ENCODE assay signal across 22 cellular contexts in the genomic region with DNA sequence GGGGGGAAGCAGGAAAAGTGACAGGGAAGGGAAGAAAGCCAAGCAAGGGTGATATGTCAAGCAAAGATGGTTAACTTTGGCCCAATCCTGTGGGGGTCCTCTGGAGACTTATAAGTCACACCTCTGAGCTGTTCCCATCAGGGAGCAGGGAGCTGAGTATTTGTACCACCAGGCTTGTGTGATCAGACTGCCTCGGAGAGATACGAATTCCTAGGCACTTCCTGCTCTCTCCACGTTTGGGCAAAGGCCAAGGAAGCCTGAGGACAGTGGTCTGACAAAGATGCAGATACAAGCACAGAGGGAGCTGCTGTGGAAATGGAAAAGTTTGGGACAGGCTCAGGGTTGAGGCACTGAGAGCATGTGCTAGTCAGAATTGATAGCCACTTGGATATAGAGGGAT. TPM values are rescaled to one million over a fixed set of nuclear protein-coding genes. Genes with fewer than 3 reads are reported as not detected.
DNase-seq lines count a peak whose midpoint lies in the region; ATAC-seq, FAIRE-seq and TF ChIP-seq lines count a peak whose summit lies in the region.
"Had no signal": no experiment of that assay in that cellular context is flagged by ENCODE, and none has a peak within 500 bp of the region (broad histone marks: within the 10 kb centered on the region; RNA-seq: fewer than 3 reads in every experiment).

No MANE protein-coding gene starts in this region.

- TF ChIP-seq POLR2A in A549 (IDR thresholded peaks at IDR 0.05; ENCODE audit: low read length) = no peak
- no peak for TF ChIP-seq POLR2A in heart left ventricle (IDR thresholded peaks at IDR 0.05)

- peaks cover 32% of the 10 kb centered on the region for H3K4me1 ChIP-seq in A549
- H3K4me1 ChIP-seq in foreskin keratinocyte = peaks cover 23% of the 10 kb centered on the region
- peaks cover 0 to 2% (median 0%) of the 10 kb centered on the region in 12 donors for H3K4me1 ChIP-seq in heart left ventricle
- H3K4me1 ChIP-seq: gastrocnemius medialis had no signal

- intact Hi-C loops in heart left ventricle (cut with DNase I) = loop anchor here in 1 of 10 donors (10.0 kb wide), 1 partner anchor 377 kb away; no protein-coding TSS in a partner anchor

- TF ChIP-seq CTCF in A549 (IDR thresholded peaks at IDR 0.05) = no peak
- no peak for TF ChIP-seq CTCF in HFFc6 (IDR thresholded peaks at IDR 0.05)
- no peak for TF ChIP-seq CTCF in foreskin keratinocyte (conservative IDR thresholded peaks at IDR 0.05)
- no peak for TF ChIP-seq CTCF in heart left ventricle (IDR thresholded peaks at IDR 0.05)

- DNase-seq in A549 (ENCODE audit: low read depth in 1 of 2, low spot score in 1 of 2) (no peak), HFFc6 (no peak), amniotic epithelial cell (ENCODE audit: low read depth) (peak; percentile 21), foreskin keratinocyte (peak in 1 of 2 donors; percentile 29), DMS 273 treated with DMSO at 0.1 percent for 48 hours (lab: John Stamatoyannopoulos, UW) (no peak), NCI-H1694 (lab: John Stamatoyannopoulos, UW) (no peak), heart left ventricle (no peak)
- DNase-seq: activated CD4-positive, alpha-beta T cell treated with anti-CD3 and anti-CD28 coated beads for 1 hour; CD8-positive, alpha-beta T cell; DND-41; endodermal cell; gastrocnemius medialis; NCI-H1417 treated with DMSO at 0.1 percent for 48 hours; NCI-H748 treated with DMSO at 0.1 percent for 48 hours; right cardiac atrium; stimulated activated CD4-positive, alpha-beta T cell treated with anti-CD3 and anti-CD28 coated beads, Interleukin-15, amount 100 ng/mL, for 24 hours; stimulated activated naive CD4-positive, alpha-beta T cell had no signal

- H3K4me3 Mint-ChIP-seq in HFFc6 = peak overlapping the region; percentile 13; the same call in 1 of the 2 replicates
- H3K4me3 Mint-ChIP-seq: CD8-positive, alpha-beta T cell; endodermal cell had no signal

- no peaks in the 10 kb centered on the region for H3K36me3 ChIP-seq in heart left ventricle
- H3K36me3 ChIP-seq: gastrocnemius medialis, tibial nerve had no signal

- H3K27me3 ChIP-seq in foreskin keratinocyte (no peaks in the 10 kb centered on the region), heart left ventricle (no peaks in the 10 kb centered on the region)
- H3K27me3 ChIP-seq: gastrocnemius medialis, tibial nerve had no signal

- POLR2A ChIA-PET in A549 (lab: Yijun Ruan, JAX) = no interaction called here

- H3K4me1 Mint-ChIP-seq in HFFc6 (ENCODE audit: low read depth) = peaks cover 49% of the 10 kb centered on the region

- TF ChIP-seq EP300 in A549 (IDR thresholded peaks at IDR 0.05) = no peak

- no peak for TF ChIP-seq RAD21 in A549 (conservative IDR thresholded peaks at IDR 0.05 in 1 of 2, IDR thresholded peaks at IDR 0.05 in 1 of 2)

- ATAC-seq in A549 = no peak
- ATAC-seq in foreskin keratinocyte = no peak
- ATAC-seq in HG03039 (IDR thresholded peaks at IDR 0.05; ENCODE audit: unreplicated experiment) = no peak
- no peak for ATAC-seq in heart left ventricle
- ATAC-seq: CD8-positive, alpha-beta T cell; gastrocnemius medialis; right cardiac atrium had no signal

- H3K27ac Mint-ChIP-seq in HFFc6 = peak overlapping the region; percentile 66
- H3K27ac Mint-ChIP-seq: CD8-positive, alpha-beta T cell; endodermal cell had no signal

- H3K4me3 ChIP-seq in A549 (no peak overlapping the region), heart left ventricle (no peak overlapping the region)
- H3K4me3 ChIP-seq: gastrocnemius medialis, SK-N-MC, tibial nerve had no signal

- CTCF ChIA-PET in A549 (lab: Yijun Ruan, JAX) = no interaction called here

- H3K9me3 ChIP-seq in A549 = peaks cover 6% of the 10 kb centered on the region; the same call in 2 of the 3 replicates
- no peaks in the 10 kb centered on the region for H3K9me3 ChIP-seq in heart left ventricle
- H3K9me3 ChIP-seq: gastrocnemius medialis had no signal

- 89% methylated on average over 3 of the region's 3 CpGs for WGBS in A549 (ENCODE audit: missing lambda C conversion rate)
- 17 to 36% (median 28%) methylated on average over 3 of the region's 3 CpGs for WGBS in heart left ventricle, 4 donors

- no peaks in the 10 kb centered on the region for H3K9me3 Mint-ChIP-seq in HFFc6
- H3K9me3 Mint-ChIP-seq: CD8-positive, alpha-beta T cell had no signal

- peak overlapping the region; percentile 94; the same call in 2 of the 3 replicates for H3K4me2 ChIP-seq in A549

- H3K27me3 Mint-ChIP-seq in HFFc6 (ENCODE audit: insufficient read depth) = no peaks in the 10 kb centered on the region; the same call in 1 of the 2 replicates

- no peak for FAIRE-seq in A549 (lab: Jason Lieb, UNC)
- FAIRE-seq: A204.1, GM19239 had no signal

- H3K36me3 Mint-ChIP-seq in HFFc6 (ENCODE audit: low read depth) = peaks cover 5% of the 10 kb centered on the region
- H3K36me3 Mint-ChIP-seq: CD8-positive, alpha-beta T cell had no signal

- H3K27ac ChIP-seq in A549 = peak overlapping the region; percentile 89 to 95
- H3K27ac ChIP-seq in foreskin keratinocyte = peak overlapping the region; percentile 90
- no peak overlapping the region for H3K27ac ChIP-seq in heart left ventricle
- H3K27ac ChIP-seq: gastrocnemius medialis, SK-N-MC, tibial nerve had no signal

TF ChIP-seq in A549, 52 proteins besides CTCF, POLR2A, EP300 and RAD21:
- TF ChIP-seq, protein P1, sequence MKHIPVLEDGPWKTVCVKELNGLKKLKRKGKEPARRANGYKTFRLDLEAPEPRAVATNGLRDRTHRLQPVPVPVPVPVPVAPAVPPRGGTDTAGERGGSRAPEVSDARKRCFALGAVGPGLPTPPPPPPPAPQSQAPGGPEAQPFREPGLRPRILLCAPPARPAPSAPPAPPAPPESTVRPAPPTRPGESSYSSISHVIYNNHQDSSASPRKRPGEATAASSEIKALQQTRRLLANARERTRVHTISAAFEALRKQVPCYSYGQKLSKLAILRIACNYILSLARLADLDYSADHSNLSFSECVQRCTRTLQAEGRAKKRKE (CRISPR knock-in tag; IDR thresholded peaks at IDR 0.05; ENCODE audit: low read depth) = no peak
- TF ChIP-seq BHLHE40 (IDR thresholded peaks at IDR 0.05; ENCODE audit: low read depth, low read length) (no peak), ESRRA (IDR thresholded peaks at IDR 0.05; ENCODE audit: borderline replicate concordance, low read length) (no peak), SMC3 (IDR thresholded peaks at IDR 0.05) (no peak), ZNF302 (CRISPR knock-in tag; IDR thresholded peaks at IDR 0.05) (no peak), CBX2 (IDR thresholded peaks at IDR 0.05; ENCODE audit: borderline replicate concordance, low read depth) (no peak), NR3C1 (IDR thresholded peaks at IDR 0.05) (no peak), CHD4 (IDR thresholded peaks at IDR 0.05; ENCODE audit: borderline replicate concordance) (no peak), FOSB (CRISPR knock-in tag; IDR thresholded peaks at IDR 0.05) (no peak), MAFK (IDR thresholded peaks at IDR 0.05; ENCODE audit: partially characterized antibody) (no peak), TFCP2L1 (CRISPR knock-in tag; IDR thresholded peaks at IDR 0.05) (no peak), KDM1A (IDR thresholded peaks at IDR 0.05; ENCODE audit: low read depth) (no peak)
- TF ChIP-seq, protein P2, sequence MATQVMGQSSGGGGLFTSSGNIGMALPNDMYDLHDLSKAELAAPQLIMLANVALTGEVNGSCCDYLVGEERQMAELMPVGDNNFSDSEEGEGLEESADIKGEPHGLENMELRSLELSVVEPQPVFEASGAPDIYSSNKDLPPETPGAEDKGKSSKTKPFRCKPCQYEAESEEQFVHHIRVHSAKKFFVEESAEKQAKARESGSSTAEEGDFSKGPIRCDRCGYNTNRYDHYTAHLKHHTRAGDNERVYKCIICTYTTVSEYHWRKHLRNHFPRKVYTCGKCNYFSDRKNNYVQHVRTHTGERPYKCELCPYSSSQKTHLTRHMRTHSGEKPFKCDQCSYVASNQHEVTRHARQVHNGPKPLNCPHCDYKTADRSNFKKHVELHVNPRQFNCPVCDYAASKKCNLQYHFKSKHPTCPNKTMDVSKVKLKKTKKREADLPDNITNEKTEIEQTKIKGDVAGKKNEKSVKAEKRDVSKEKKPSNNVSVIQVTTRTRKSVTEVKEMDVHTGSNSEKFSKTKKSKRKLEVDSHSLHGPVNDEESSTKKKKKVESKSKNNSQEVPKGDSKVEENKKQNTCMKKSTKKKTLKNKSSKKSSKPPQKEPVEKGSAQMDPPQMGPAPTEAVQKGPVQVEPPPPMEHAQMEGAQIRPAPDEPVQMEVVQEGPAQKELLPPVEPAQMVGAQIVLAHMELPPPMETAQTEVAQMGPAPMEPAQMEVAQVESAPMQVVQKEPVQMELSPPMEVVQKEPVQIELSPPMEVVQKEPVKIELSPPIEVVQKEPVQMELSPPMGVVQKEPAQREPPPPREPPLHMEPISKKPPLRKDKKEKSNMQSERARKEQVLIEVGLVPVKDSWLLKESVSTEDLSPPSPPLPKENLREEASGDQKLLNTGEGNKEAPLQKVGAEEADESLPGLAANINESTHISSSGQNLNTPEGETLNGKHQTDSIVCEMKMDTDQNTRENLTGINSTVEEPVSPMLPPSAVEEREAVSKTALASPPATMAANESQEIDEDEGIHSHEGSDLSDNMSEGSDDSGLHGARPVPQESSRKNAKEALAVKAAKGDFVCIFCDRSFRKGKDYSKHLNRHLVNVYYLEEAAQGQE (IDR thresholded peaks at IDR 0.05) = no peak

RNA-seq across cellular contexts. Expression of a gene that starts 10.4 kb away (rescaled TPM):
- polyA plus RNA-seq in A549 (2011; rRNA removed) = 33.7 and 42.4 TPM in 2 replicates
- polyA plus RNA-seq in A549 (2012; cell fraction: cytosol; rRNA removed) = 7.4 and 9.1 TPM in 2 replicates
- polyA plus RNA-seq in A549 (2012; cell fraction: nucleus; rRNA removed) = 5.6 and 7.0 TPM in 2 replicates
- polyA plus RNA-seq in A549 (2017; fragmentation: RNase III; extraction: RNeasy Plus Mini Kit Qiagen cat#74134 plus additional on column Dnase treatment) = 19.5 to 25.8 TPM (median 21.4 TPM) in 3 replicates
- polyA minus RNA-seq in A549 (2011; rRNA and poly(A)+ RNA removed) = 36.3 and 46.9 TPM in 2 replicates
- 10 to 100 TPM; 45.9 to 59.6 (median 55.0) TPM for total RNA-seq in HFFc6 (2021; fragmentation: NEBNext Ultra II Directional; extraction: Animal tissue kit (Norgen Biotek cat#: 25700))
- 53.3 and 60.3 TPM in 2 replicates for total RNA-seq in foreskin keratinocyte
- 20.5 and 20.9 TPM in 2 replicates for polyA plus RNA-seq in foreskin keratinocyte
- 10 to 100 TPM; 11.0 to 32.5 (median 22.9) TPM for total RNA-seq in heart left ventricle
- polyA plus RNA-seq in heart left ventricle = 10 to 100 TPM in 1 of 2 donors, 1 to 10 TPM in 1; 5.9 to 11.0 TPM

Comparison
In these comparisons a context has a peak if more than half of its experiments do, and no peak if none do; other contexts are left out.
1. H3K27ac ChIP-seq: peak in A549 (2 of 2) and foreskin keratinocyte (single experiment); none in heart left ventricle (0 of 12).